In genomic region chr2:164164602-164165001, GRCh38 we compare ENCODE assay signal across 20 cellular contexts.
"Had no signal": no experiment of that assay in that cellular context is flagged by ENCODE, and none has a peak within 500 bp of the region (broad histone marks: within the 10 kb centered on the region; RNA-seq: fewer than 3 reads in every experiment).

No MANE protein-coding gene starts in this region.

- ATAC-seq: PC-3, Right ventricle myocardium inferior, SK-N-SH treated with all-trans-retinoic acid at 6 μM for 48 hours had no signal

- H3K4me3 ChIP-seq: Peyer's patch, SJCRH30 had no signal

- H3K9me3 ChIP-seq: Peyer's patch, SJCRH30 had no signal

- H3K27me3 ChIP-seq: Peyer's patch, SJCRH30 had no signal

- H3K36me3 ChIP-seq: Peyer's patch, SJCRH30 had no signal

- FAIRE-seq: HTR-8/SVneo had no signal

- DNase-seq: KBM-7; NCI-H1092 treated with DMSO at 0.1 percent for 48 hours; NCI-H1436; NCI-H187 treated with DMSO at 0.1 percent for 48 hours; NCI-H2029 treated with DMSO at 0.1 percent for 48 hours; NCI-H2171 treated with DMSO at 0.1 percent for 48 hours; NCI-H345; NCI-H446 treated with DMSO at 0.1 percent for 48 hours; NCI-H510A treated with DMSO at 0.1 percent for 48 hours; NCI-H526; NK-92 treated with Interleukin-12 subunit alpha and Interleukin-12 subunit beta, amount 100 ng/mL, for 24 hours; PC-3; Peyer's patch; SHP77 treated with DMSO at 0.1 percent for 48 hours; SJCRH30; T-helper 1 cell had no signal

- H3K27ac ChIP-seq: HL-60, Peyer's patch, SJCRH30 had no signal

- H3K4me1 ChIP-seq: Peyer's patch, SJCRH30 had no signal
